ENCODE assay signal across 9 cellular contexts in genomic region chr18:58578321-58578720, GRCh38. TPM values are rescaled to one million over a fixed set of nuclear protein-coding genes. Genes with fewer than 3 reads are reported as not detected.
DNase-seq lines count a peak whose midpoint lies in the region; ATAC-seq and TF ChIP-seq lines count a peak whose summit lies in the region.
"Had no signal": no experiment of that assay in that cellular context is flagged by ENCODE, and none has a peak within 500 bp of the region (broad histone marks: within the 10 kb centered on the region; RNA-seq: fewer than 3 reads in every experiment).

No MANE protein-coding gene starts in this region.

- H3K9me3 ChIP-seq in HEK293 (ENCODE audit: control insufficient read depth, insufficient read depth, low read depth, low read length) (no peaks in the 10 kb centered on the region), WERI-Rb-1 (ENCODE audit: severe bottlenecking) (no peaks in the 10 kb centered on the region), iPS-20b (ENCODE audit: insufficient read depth, low read depth, low read length) (peaks cover 2% of the 10 kb centered on the region; the same call in 1 of the 2 replicates)

- H3K27me3 ChIP-seq in ACC112 (ENCODE audit: insufficient read depth, low read length), result no peaks in the 10 kb centered on the region
- no peaks in the 10 kb centered on the region for H3K27me3 ChIP-seq in WERI-Rb-1 (ENCODE audit: insufficient read depth, low read depth, severe bottlenecking)
- H3K27me3 ChIP-seq in iPS-20b (ENCODE audit: insufficient read depth, low read length), result no peaks in the 10 kb centered on the region

- peak overlapping the region; percentile 39; the same call in 1 of the 2 replicates for H3K9ac ChIP-seq in iPS-20b (ENCODE audit: low read depth, low read length)

- CTCF ChIA-PET in HEK293 (lab: Yijun Ruan, JAX), result no interaction called here

- H3K36me3 ChIP-seq in ACC112 (ENCODE audit: insufficient read depth, low read length) (no peaks in the 10 kb centered on the region), HEK293 (ENCODE audit: control insufficient read depth in 2 of 2, insufficient read depth in 1 of 2, low read length in 2 of 2) (no peaks in the 10 kb centered on the region), WERI-Rb-1 (no peaks in the 10 kb centered on the region), iPS-20b (ENCODE audit: insufficient read depth, low read depth, low read length) (no peaks in the 10 kb centered on the region)

- no peak for TF ChIP-seq CTCF in HEK293 (tag by site-specific recombination; IDR thresholded peaks at IDR 0.05)
- TF ChIP-seq CTCF in WERI-Rb-1 (IDR thresholded peaks at IDR 0.05; ENCODE audit: low read depth, low read length), result no peak

- peak overlapping the region; percentile 83 for H3K27ac ChIP-seq in ACC112 (ENCODE audit: low read depth, low read length)
- no peak overlapping the region; the same call in 1 of the 2 replicates for H3K27ac ChIP-seq in HEK293 (ENCODE audit: extremely low read depth, low read depth, low read length)
- H3K27ac ChIP-seq in WERI-Rb-1, result no peak overlapping the region
- no peak overlapping the region for H3K27ac ChIP-seq in iPS-20b (ENCODE audit: low read length)

- H3K4me3 ChIP-seq in ACC112 (ENCODE audit: low read depth, low read length) (peak overlapping the region; percentile 69), HEK293 (ENCODE audit: low read depth, low read length) (no peak overlapping the region), WERI-Rb-1 (ENCODE audit: low read depth, low read length) (peak overlapping the region; percentile 3), iPS-20b (ENCODE audit: low read length) (no peak overlapping the region)

- peak; percentile 50 for DNase-seq in WERI-Rb-1
- DNase-seq in HT-29 (ENCODE audit: low spot score), result no peak
- DNase-seq in NCI-H1048 (lab: John Stamatoyannopoulos, UW), result no peak
- DNase-seq in COLO668 (lab: John Stamatoyannopoulos, UW; ENCODE audit: unreplicated experiment), result no peak
- DNase-seq: NCI-H748 treated with DMSO at 0.1 percent for 48 hours had no signal

- peaks cover 51% of the 10 kb centered on the region for H3K4me1 ChIP-seq in ACC112 (ENCODE audit: control insufficient read depth, insufficient read depth, low read length, unreplicated experiment)
- peaks cover 28% of the 10 kb centered on the region for H3K4me1 ChIP-seq in HEK293 (ENCODE audit: control insufficient read depth, insufficient read depth, low read length)
- H3K4me1 ChIP-seq in iPS-20b (ENCODE audit: insufficient read depth, low read length), result peaks cover 17% of the 10 kb centered on the region; the same call in 1 of the 2 replicates

- H3K79me2 ChIP-seq in ACC112 (ENCODE audit: control insufficient read depth, insufficient read depth, low read length, unreplicated experiment), result no peaks in the 10 kb centered on the region

- POLR2A ChIA-PET in HEK293 (lab: Yijun Ruan, JAX), result interaction anchor here (0.6 to 1.3 kb wide), 3 partner anchors 93 to 139 kb away, joined by 3 to 7 read pairs (median 3); partner anchors contain the start of gene MALT1

- no peak for ATAC-seq in GM19463 (IDR thresholded peaks at IDR 0.05; ENCODE audit: unreplicated experiment)

- H2AFZ ChIP-seq in ACC112 (ENCODE audit: low read length, unreplicated experiment), result peak overlapping the region; percentile 33

TF ChIP-seq in HEK293, 187 proteins besides CTCF, POLR2A, EP300 and RAD21:
- TF ChIP-seq, protein P1, sequence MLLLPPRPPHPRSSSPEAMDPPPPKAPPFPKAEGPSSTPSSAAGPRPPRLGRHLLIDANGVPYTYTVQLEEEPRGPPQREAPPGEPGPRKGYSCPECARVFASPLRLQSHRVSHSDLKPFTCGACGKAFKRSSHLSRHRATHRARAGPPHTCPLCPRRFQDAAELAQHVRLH (tag by site-specific recombination; IDR thresholded peaks at IDR 0.05), result no peak
- peak; percentile 38; the same call in 1 of the 2 replicates for TF ChIP-seq ZNF335 (tag by site-specific recombination; conservative IDR thresholded peaks at IDR 0.05)
- no peak for TF ChIP-seq ZNF175 (tag by site-specific recombination; IDR thresholded peaks at IDR 0.05)
- no peak for TF ChIP-seq ZNF426 (tag by site-specific recombination; IDR thresholded peaks at IDR 0.05)
- TF ChIP-seq ZNF23 (tag by site-specific recombination; IDR thresholded peaks at IDR 0.05; ENCODE audit: borderline replicate concordance), result no peak
- TF ChIP-seq ZNF585B (tag by site-specific recombination; IDR thresholded peaks at IDR 0.05), result no peak
- TF ChIP-seq, protein P2, sequence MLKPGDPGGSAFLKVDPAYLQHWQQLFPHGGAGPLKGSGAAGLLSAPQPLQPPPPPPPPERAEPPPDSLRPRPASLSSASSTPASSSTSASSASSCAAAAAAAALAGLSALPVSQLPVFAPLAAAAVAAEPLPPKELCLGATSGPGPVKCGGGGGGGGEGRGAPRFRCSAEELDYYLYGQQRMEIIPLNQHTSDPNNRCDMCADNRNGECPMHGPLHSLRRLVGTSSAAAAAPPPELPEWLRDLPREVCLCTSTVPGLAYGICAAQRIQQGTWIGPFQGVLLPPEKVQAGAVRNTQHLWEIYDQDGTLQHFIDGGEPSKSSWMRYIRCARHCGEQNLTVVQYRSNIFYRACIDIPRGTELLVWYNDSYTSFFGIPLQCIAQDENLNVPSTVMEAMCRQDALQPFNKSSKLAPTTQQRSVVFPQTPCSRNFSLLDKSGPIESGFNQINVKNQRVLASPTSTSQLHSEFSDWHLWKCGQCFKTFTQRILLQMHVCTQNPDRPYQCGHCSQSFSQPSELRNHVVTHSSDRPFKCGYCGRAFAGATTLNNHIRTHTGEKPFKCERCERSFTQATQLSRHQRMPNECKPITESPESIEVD (tag by site-specific recombination; IDR thresholded peaks at IDR 0.05), result peak; percentile 54
- peak; percentile 56; the same call in 1 of the 2 replicates for TF ChIP-seq ZBTB44 (tag by site-specific recombination; IDR thresholded peaks at IDR 0.05)
- TF ChIP-seq ZNF514 (tag by site-specific recombination; IDR thresholded peaks at IDR 0.05), result no peak
- no peak for TF ChIP-seq ZFP41 (tag by site-specific recombination; IDR thresholded peaks at IDR 0.05; ENCODE audit: borderline replicate concordance)
- TF ChIP-seq FEZF1 (tag by site-specific recombination; IDR thresholded peaks at IDR 0.05), result peak; percentile 38; the same call in 1 of the 2 replicates
- no peak for TF ChIP-seq ZNF19 (tag by site-specific recombination; IDR thresholded peaks at IDR 0.05; ENCODE audit: low read depth)
- no peak for TF ChIP-seq SETDB1 (IDR thresholded peaks at IDR 0.05; ENCODE audit: insufficient read length, low read length)

RNA-seq across cellular contexts. Expression of gene ALPK2, which starts 50.6 kb away (rescaled TPM):
- not detected in 2 replicates for total RNA-seq in HT-29 (2014; rRNA removed; shearing (Covaris generic))

Comparison
In these comparisons a context has a peak if more than half of its experiments do, and no peak if none do; other contexts are left out.
1. H3K4me3 ChIP-seq: peak in ACC112 (single experiment) and WERI-Rb-1 (single experiment); none in HEK293 (single experiment) and iPS-20b (single experiment).